Comparison of ENCODE assay signal across 36 cellular contexts in genomic region chr12:38502420-38502819, GRCh38.
"Had no signal": no experiment of that assay in that cellular context is flagged by ENCODE, and none has a peak within 500 bp of the region (broad histone marks: within the 10 kb centered on the region; RNA-seq: fewer than 3 reads in every experiment).

No MANE protein-coding gene starts in this region.

- DNase-seq: activated CD4-positive, alpha-beta memory T cell treated with anti-CD3 and anti-CD28 coated beads, Interleukin-2, amount 10 ng/mL, durations not matched to agents 7 days and 5 days; activated CD4-positive, alpha-beta T cell treated with anti-CD3 and anti-CD28 coated beads for 1 hour; activated CD4-positive, alpha-beta T cell treated with anti-CD3 and anti-CD28 coated beads for 48 hours; activated CD4-positive, CD25-positive, alpha-beta regulatory T cell; activated CD8-positive, alpha-beta memory T cell treated with anti-CD3 and anti-CD28 coated beads for 24 hours; activated CD8-positive, alpha-beta memory T cell treated with anti-CD3 and anti-CD28 coated beads, Interleukin-2, amount 10 ng/mL, durations not matched to agents 7 days and 5 days; activated CD8-positive, alpha-beta memory T cell treated with anti-CD3 and anti-CD28 coated beads, Interleukin-2, amount 50 U/mL, for 48 hours; activated effector memory CD4-positive, alpha-beta T cell treated with Interleukin-2 at 50 U/mL for 16 hours; activated naive CD4-positive, alpha-beta T cell treated with anti-CD3 and anti-CD28 coated beads, Interleukin-2, amount 10 ng/mL, durations not matched to agents 7 days and 5 days; activated naive CD8-positive, alpha-beta T cell treated with anti-CD3 and anti-CD28 coated beads, Interleukin-2, amount 50 U/mL, for 24 hours; activated T-cell treated with anti-CD3 and anti-CD28 coated beads, Interleukin-2, amount 50 U/mL, for 48 hours; MM.1S; NCI-H1092 treated with DMSO at 0.1 percent for 48 hours; NCI-H1417; NCI-H146; NCI-H187; NCI-H2029 treated with DMSO at 0.1 percent for 48 hours; NCI-H2107; NCI-H2171; NCI-H2227 treated with DMSO at 0.1 percent for 48 hours; NCI-H510A treated with DMSO at 0.1 percent for 48 hours; NCI-H526 treated with DMSO at 0.1 percent for 48 hours; NCI-H774; SHP77; SJCRH30; SW 1271; T-helper 1 cell; T-helper 2 cell; T-helper 9 cell; WERI-Rb-1 had no signal

- H3K27ac Mint-ChIP-seq: activated CD4-positive, alpha-beta memory T cell treated with anti-CD3 and anti-CD28 coated beads, Interleukin-2, amount 10 ng/mL, durations not matched to agents 7 days and 5 days; activated CD8-positive, alpha-beta memory T cell treated with anti-CD3 and anti-CD28 coated beads, Interleukin-2, amount 10 ng/mL, durations not matched to agents 7 days and 5 days; activated naive CD4-positive, alpha-beta T cell treated with anti-CD3 and anti-CD28 coated beads, Interleukin-2, amount 10 ng/mL, durations not matched to agents 7 days and 5 days; activated naive CD8-positive, alpha-beta T cell; activated naive CD8-positive, alpha-beta T cell treated with anti-CD3 and anti-CD28 coated beads, Interleukin-2, amount 50 U/mL, for 24 hours had no signal

- H3K27ac ChIP-seq: ascending aorta, cardiac muscle cell, KMS-11, SJCRH30, WERI-Rb-1 had no signal

- H3K4me3 ChIP-seq: ascending aorta, cardiac muscle cell, SJCRH30 had no signal

- H3K9me3 Mint-ChIP-seq: central memory CD8-positive, alpha-beta T cell had no signal

- H3K9me3 ChIP-seq: SJCRH30 had no signal

- H3K36me3 ChIP-seq: ascending aorta, cardiac muscle cell, SJCRH30, WERI-Rb-1 had no signal

- H3K4me1 ChIP-seq: ascending aorta, SJCRH30 had no signal

- H3K9ac ChIP-seq: KMS-11 had no signal

- H3K27me3 Mint-ChIP-seq: activated CD4-positive, alpha-beta memory T cell treated with anti-CD3 and anti-CD28 coated beads, Interleukin-2, amount 10 ng/mL, durations not matched to agents 7 days and 5 days; activated CD8-positive, alpha-beta memory T cell treated with anti-CD3 and anti-CD28 coated beads, Interleukin-2, amount 10 ng/mL, durations not matched to agents 7 days and 5 days; activated naive CD4-positive, alpha-beta T cell treated with anti-CD3 and anti-CD28 coated beads, Interleukin-2, amount 10 ng/mL, durations not matched to agents 7 days and 5 days; activated naive CD8-positive, alpha-beta T cell; activated naive CD8-positive, alpha-beta T cell treated with anti-CD3 and anti-CD28 coated beads, Interleukin-2, amount 50 U/mL, for 24 hours; central memory CD8-positive, alpha-beta T cell had no signal

- H3K4me2 ChIP-seq: KMS-11 had no signal

- ATAC-seq: activated CD8-positive, alpha-beta memory T cell treated with anti-CD3 and anti-CD28 coated beads, Interleukin-2, amount 10 ng/mL, durations not matched to agents 7 days and 5 days; activated naive CD8-positive, alpha-beta T cell treated with anti-CD3 and anti-CD28 coated beads, Interleukin-2, amount 50 U/mL, for 24 hours; Panc1 had no signal

- H3K4me3 Mint-ChIP-seq: activated CD4-positive, alpha-beta memory T cell treated with anti-CD3 and anti-CD28 coated beads, Interleukin-2, amount 10 ng/mL, durations not matched to agents 7 days and 5 days; activated CD8-positive, alpha-beta memory T cell treated with anti-CD3 and anti-CD28 coated beads, Interleukin-2, amount 10 ng/mL, durations not matched to agents 7 days and 5 days; activated naive CD4-positive, alpha-beta T cell treated with anti-CD3 and anti-CD28 coated beads, Interleukin-2, amount 10 ng/mL, durations not matched to agents 7 days and 5 days; activated naive CD8-positive, alpha-beta T cell; activated naive CD8-positive, alpha-beta T cell treated with anti-CD3 and anti-CD28 coated beads, Interleukin-2, amount 50 U/mL, for 24 hours; central memory CD8-positive, alpha-beta T cell had no signal

- H3K4me1 Mint-ChIP-seq: activated CD4-positive, alpha-beta memory T cell treated with anti-CD3 and anti-CD28 coated beads, Interleukin-2, amount 10 ng/mL, durations not matched to agents 7 days and 5 days; activated CD8-positive, alpha-beta memory T cell treated with anti-CD3 and anti-CD28 coated beads, Interleukin-2, amount 10 ng/mL, durations not matched to agents 7 days and 5 days; activated naive CD4-positive, alpha-beta T cell treated with anti-CD3 and anti-CD28 coated beads, Interleukin-2, amount 10 ng/mL, durations not matched to agents 7 days and 5 days; activated naive CD8-positive, alpha-beta T cell treated with anti-CD3 and anti-CD28 coated beads, Interleukin-2, amount 50 U/mL, for 24 hours; central memory CD8-positive, alpha-beta T cell had no signal

- H3K27me3 ChIP-seq: ascending aorta, cardiac muscle cell, SJCRH30 had no signal

- H3K36me3 Mint-ChIP-seq: activated CD8-positive, alpha-beta memory T cell treated with anti-CD3 and anti-CD28 coated beads, Interleukin-2, amount 10 ng/mL, durations not matched to agents 7 days and 5 days; activated naive CD4-positive, alpha-beta T cell treated with anti-CD3 and anti-CD28 coated beads, Interleukin-2, amount 10 ng/mL, durations not matched to agents 7 days and 5 days; activated naive CD8-positive, alpha-beta T cell had no signal
